16 cellular contexts compared by ENCODE assay signal in genomic region chr1:56167596-56167995, GRCh38.
DNase-seq lines count a peak whose midpoint lies in the region; FAIRE-seq and TF ChIP-seq lines count a peak whose summit lies in the region.
"Had no signal": no experiment of that assay in that cellular context is flagged by ENCODE, and none has a peak within 500 bp of the region (broad histone marks: within the 10 kb centered on the region; RNA-seq: fewer than 3 reads in every experiment).

No MANE protein-coding gene starts in this region.

- H3K23ac ChIP-seq in H9 (ENCODE audit: insufficient read length, low read depth, low read length) = no peak overlapping the region
- no peak overlapping the region for H3K23ac ChIP-seq in H1 (ENCODE audit: insufficient read length)
- H3K23ac ChIP-seq in trophoblast cell (ENCODE audit: low read length) = no peak overlapping the region

- H4K8ac ChIP-seq in H9 (replicated peaks; ENCODE audit: insufficient read length, low read depth, low read length) (no peak overlapping the region), H1 (ENCODE audit: extremely low read depth, insufficient read depth, low read length) (no peak overlapping the region), trophoblast cell (ENCODE audit: low read depth, low read length) (no peak overlapping the region)

- no peaks in the 10 kb centered on the region for H3K36me3 Mint-ChIP-seq in H9 (ENCODE audit: insufficient read depth in 1 of 3, low read depth in 3 of 3)
- H3K36me3 Mint-ChIP-seq: CD4-positive, alpha-beta memory T cell had no signal

- TF ChIP-seq RAD21 in H1 (IDR thresholded peaks at IDR 0.05 in 1 of 2, conservative IDR thresholded peaks at IDR 0.05 in 1 of 2; ENCODE audit: low read depth in 2 of 2, low read length in 2 of 2) = no peak

- no peaks in the 10 kb centered on the region for H3K9me3 ChIP-seq in H9 (ENCODE audit: control insufficient read depth, low read depth, low read length)
- H3K9me3 ChIP-seq in H1 (ENCODE audit: insufficient read depth in 2 of 2, low read depth in 1 of 2, low read length in 1 of 2) = no peaks in the 10 kb centered on the region
- H3K9me3 ChIP-seq in trophoblast cell (ENCODE audit: insufficient read depth, low read depth, low read length) = no peaks in the 10 kb centered on the region
- H3K9me3 ChIP-seq: HAP-1 had no signal

- no peaks in the 10 kb centered on the region; the same call in 1 of the 2 replicates for H3K27me3 Mint-ChIP-seq in H9 (ENCODE audit: low read depth)
- H3K27me3 Mint-ChIP-seq: CD4-positive, alpha-beta memory T cell had no signal

- H2BK12ac ChIP-seq in H9 (ENCODE audit: insufficient read length, low read depth, low read length) (no peak overlapping the region), H1 (ENCODE audit: low read depth, low read length) (no peak overlapping the region), trophoblast cell (ENCODE audit: low read length) (no peak overlapping the region)

- H3K79me1 ChIP-seq in H9 (ENCODE audit: insufficient read depth, low read depth, low read length, poor library complexity, severe bottlenecking) (no peaks in the 10 kb centered on the region), H1 (ENCODE audit: low read depth, low read length) (no peaks in the 10 kb centered on the region), trophoblast cell (ENCODE audit: low read length) (peaks cover 6% of the 10 kb centered on the region)

- H3K4ac ChIP-seq in H9 (ENCODE audit: low read depth, low read length) (no peak overlapping the region), H1 (replicated peaks; ENCODE audit: insufficient read length, low read depth, low read length) (no peak overlapping the region), trophoblast cell (ENCODE audit: low read depth, low read length) (no peak overlapping the region)

- H3T11ph ChIP-seq in H9 (ENCODE audit: low read length) = no peak overlapping the region

- H3K56ac ChIP-seq in H9 (ENCODE audit: insufficient read length, low read depth, low read length) (no peak overlapping the region), H1 (replicated peaks; ENCODE audit: insufficient read length, low read depth, low read length) (no peak overlapping the region)

- H3K4me3 ChIP-seq in H1 (ENCODE audit: extremely low read depth in 1 of 4, insufficient read depth in 2 of 4, low read depth in 3 of 4, low read length in 4 of 4) (no peak overlapping the region), trophoblast cell (ENCODE audit: low read depth, low read length) (no peak overlapping the region)
- H3K4me3 ChIP-seq: HAP-1 had no signal

- no peak for TF ChIP-seq POLR2A in H1 (IDR thresholded peaks at IDR 0.05; ENCODE audit: control extremely low read depth in 1 of 2, low read depth in 2 of 2, low read length in 2 of 2)

- H4K20me1 ChIP-seq in H9 (ENCODE audit: control insufficient read depth, insufficient read depth, insufficient read length) = no peaks in the 10 kb centered on the region
- H4K20me1 ChIP-seq in H1 (replicated peaks in 1 of 2; ENCODE audit: control insufficient read depth in 1 of 2, insufficient read depth in 2 of 2, low read length in 2 of 2) = no peaks in the 10 kb centered on the region

- H4K5ac ChIP-seq in H9 (ENCODE audit: insufficient read length, low read depth, low read length) = no peak overlapping the region
- H4K5ac ChIP-seq in H1 (ENCODE audit: insufficient read length, low read depth, low read length) = no peak overlapping the region

- no peak overlapping the region for H2AK5ac ChIP-seq in H9 (ENCODE audit: insufficient read length, low read length)
- H2AK5ac ChIP-seq in H1 (ENCODE audit: low read depth, low read length) = no peak overlapping the region
- H2AK5ac ChIP-seq in trophoblast cell (ENCODE audit: low read length) = no peak overlapping the region

- H3K27me3 ChIP-seq in H9 (ENCODE audit: insufficient read depth, low read length) (no peaks in the 10 kb centered on the region), H1 (replicated peaks in 1 of 4; ENCODE audit: control insufficient read depth in 3 of 4, extremely low read depth in 1 of 4, insufficient read depth in 3 of 4, low read length in 3 of 4) (no peaks in the 10 kb centered on the region), trophoblast cell (ENCODE audit: insufficient read depth, low read length) (no peaks in the 10 kb centered on the region)

- TF ChIP-seq EP300 in H1 (IDR thresholded peaks at IDR 0.05; ENCODE audit: borderline replicate concordance in 1 of 2, low read depth in 2 of 2, low read length in 2 of 2) = no peak

- DNase-seq in H9 (no peak), H1 (ENCODE audit: low read depth in 1 of 2, low spot score in 2 of 2) (no peak), trophoblast cell (no peak), RKO (ENCODE audit: low spot score) (no peak), activated T-cell treated with anti-CD3 and anti-CD28 coated beads for 4 hours (no peak)
- DNase-seq in activated naive CD4-positive, alpha-beta T cell (lab: John Stamatoyannopoulos, UW) = no peak
- DNase-seq: C1 segment of cervical spinal cord; Calu3; CD4-positive, alpha-beta memory T cell; COR-L47; DMS53; DMS79 treated with DMSO at 0.1 percent for 48 hours; HFFc6 had no signal

- no peak for TF ChIP-seq CTCF in H9 (conservative IDR thresholded peaks at IDR 0.05)
- TF ChIP-seq CTCF in H1 (IDR thresholded peaks at IDR 0.05; ENCODE audit: control extremely low read depth in 1 of 3, insufficient read depth in 1 of 3, low read depth in 1 of 3, low read length in 3 of 3) = no peak

- CTCF ChIA-PET in H1 (lab: Charles Lee; ENCODE audit: partially characterized antibody) = interaction anchor here (0.7 kb wide), 1 partner anchor 466 kb away, joined by 5 read pairs; no protein-coding TSS in a partner anchor

- H2BK15ac ChIP-seq in H9 (ENCODE audit: low read depth, low read length) (no peak overlapping the region), H1 (ENCODE audit: low read length) (no peak overlapping the region)

- peak overlapping the region; percentile 23 for H2AFZ ChIP-seq in H9 (ENCODE audit: low read length)
- H2AFZ ChIP-seq in H1 (ENCODE audit: low read length) = peak overlapping the region; percentile 54
- H2AFZ ChIP-seq in trophoblast cell (ENCODE audit: insufficient read depth, low read length, poor library complexity) = no peak overlapping the region

- WGBS in H9 (ENCODE audit: extremely low coverage, insufficient read length, low lambda C conversion rate) = no CpG with 5 or more reads among the region's 3 CpGs
- WGBS in H1 (ENCODE audit: extremely low coverage in 1 of 2, insufficient coverage in 1 of 2, insufficient read length in 1 of 2, insufficient replicate concordance in 2 of 2, low coverage in 1 of 2, low lambda C conversion rate in 2 of 2, missing lambda C conversion rate in 1 of 2), 2 experiments = 45% methylated on average over 3 of the region's 3 CpGs; no CpG with 5 or more reads in 1 of the 2 experiments
- no CpG with 5 or more reads among the region's 3 CpGs for WGBS in trophoblast cell (ENCODE audit: extremely low coverage, insufficient coverage, insufficient read length)

- H3K18ac ChIP-seq in H9 (ENCODE audit: insufficient read length, low read depth, low read length) (no peak overlapping the region), H1 (ENCODE audit: extremely low read depth, low read length) (no peak overlapping the region), trophoblast cell (ENCODE audit: low read length) (no peak overlapping the region)

- H3K4me3 Mint-ChIP-seq in H9 = no peak overlapping the region
- H3K4me3 Mint-ChIP-seq: CD4-positive, alpha-beta memory T cell; HFFc6 had no signal

- H3K4me1 ChIP-seq in H9 (ENCODE audit: insufficient read depth, low read length) = peaks cover 4% of the 10 kb centered on the region; the same call in 1 of the 2 replicates
- H3K4me1 ChIP-seq in H1 (replicated peaks in 1 of 4; ENCODE audit: control insufficient read depth in 3 of 4, insufficient read depth in 4 of 4, low read length in 3 of 4) = peaks cover 0 to 5% (median 3%) of the 10 kb centered on the region in 4 experiments; a peak in 3 of 7 replicates
- H3K4me1 ChIP-seq in trophoblast cell (ENCODE audit: control insufficient read depth in 1 of 2, insufficient read depth in 2 of 2, low read length in 2 of 2) = peaks cover 0 to 5% of the 10 kb centered on the region in 2 experiments
- H3K4me1 ChIP-seq: HAP-1 had no signal

- H3K23me2 ChIP-seq in H9 (ENCODE audit: insufficient read length, low read depth, low read length, poor library complexity, severe bottlenecking) (no peaks in the 10 kb centered on the region), H1 (ENCODE audit: low read depth, low read length) (no peaks in the 10 kb centered on the region)

- POLR2A ChIA-PET in H1 (lab: Charles Lee; ENCODE audit: partially characterized antibody) = interaction anchor here (0.9 kb wide), 1 partner anchor 12 kb away, joined by 3 read pairs; no protein-coding TSS in a partner anchor

- peaks cover 11 to 12% of the 10 kb centered on the region in 2 experiments for H3K4me1 Mint-ChIP-seq in H9
- H3K4me1 Mint-ChIP-seq: CD4-positive, alpha-beta memory T cell had no signal

- H4K12ac ChIP-seq in trophoblast cell (ENCODE audit: low read depth, low read length) = no peak overlapping the region

- H3K14ac ChIP-seq in H9 (ENCODE audit: insufficient read depth, low read length) (no peak overlapping the region), H1 (ENCODE audit: insufficient read length) (no peak overlapping the region), trophoblast cell (ENCODE audit: low read length) (no peak overlapping the region)

- H3K27ac Mint-ChIP-seq in H9 = peak overlapping the region in 1 of 3 experiments; percentile 9; a peak in 1 of 7 replicates
- H3K27ac Mint-ChIP-seq: CD4-positive, alpha-beta memory T cell; HFFc6 had no signal

- no peak overlapping the region for H3K9ac ChIP-seq in H9 (ENCODE audit: extremely low read depth, insufficient read length, low read length)
- H3K9ac ChIP-seq in H1 (replicated peaks in 1 of 4; ENCODE audit: extremely low read depth in 1 of 4, low read depth in 3 of 4, low read length in 3 of 4) = no peak overlapping the region
- no peak overlapping the region for H3K9ac ChIP-seq in trophoblast cell (ENCODE audit: low read length)

- no peak overlapping the region for H2BK120ac ChIP-seq in H9 (ENCODE audit: low read depth, low read length, poor library complexity, severe bottlenecking)
- no peak overlapping the region for H2BK120ac ChIP-seq in H1 (replicated peaks; ENCODE audit: low read depth, low read length)
- no peak overlapping the region for H2BK120ac ChIP-seq in trophoblast cell (ENCODE audit: insufficient read depth, low read length, poor library complexity)

- H3K27ac ChIP-seq in H9 (ENCODE audit: insufficient read length, low read depth, low read length) (peak overlapping the region; percentile 42), H1 (ENCODE audit: low read depth, low read length) (no peak overlapping the region), trophoblast cell (ENCODE audit: low read depth, low read length) (peak overlapping the region; percentile 36)

- FAIRE-seq in H1 (lab: Jason Lieb, UNC) = no peak
- FAIRE-seq: G401.6, GM18507 had no signal

- peak overlapping the region; percentile 28 for H3K4me2 ChIP-seq in H9 (ENCODE audit: insufficient read depth, insufficient read length, low read length)
- H3K4me2 ChIP-seq in H1 (ENCODE audit: insufficient read depth in 1 of 2, low read depth in 2 of 2, low read length in 2 of 2) = no peak overlapping the region
- H3K4me2 ChIP-seq in trophoblast cell (ENCODE audit: low read length) = no peak overlapping the region

- H3K9me3 Mint-ChIP-seq in H9 = no peaks in the 10 kb centered on the region

- no peaks in the 10 kb centered on the region for H3K36me3 ChIP-seq in H1 (ENCODE audit: control insufficient read depth in 2 of 4, insufficient read depth in 4 of 4, low read length in 3 of 4)
- H3K36me3 ChIP-seq in trophoblast cell (ENCODE audit: control insufficient read depth in 1 of 2, insufficient read depth in 2 of 2, low read length in 2 of 2) = no peaks in the 10 kb centered on the region
- H3K36me3 ChIP-seq: HAP-1 had no signal

- H4K91ac ChIP-seq in H9 (ENCODE audit: insufficient read length, low read depth, low read length) (no peak overlapping the region), H1 (replicated peaks; ENCODE audit: insufficient read length, low read length) (no peak overlapping the region), trophoblast cell (ENCODE audit: low read depth, low read length) (no peak overlapping the region)

- H3K79me2 ChIP-seq in H9 (ENCODE audit: insufficient read depth, low read length) (no peaks in the 10 kb centered on the region), H1 (ENCODE audit: control insufficient read depth in 1 of 2, insufficient read depth in 2 of 2, low read length in 2 of 2) (no peaks in the 10 kb centered on the region), trophoblast cell (ENCODE audit: control insufficient read depth, insufficient read depth, low read length, poor library complexity) (no peaks in the 10 kb centered on the region)

- H2BK5ac ChIP-seq in H9 (ENCODE audit: insufficient read length, low read length) (no peak overlapping the region), H1 (ENCODE audit: low read depth, low read length) (no peak overlapping the region), trophoblast cell (ENCODE audit: low read depth, low read length, poor library complexity) (peak overlapping the region; percentile 42)

- H2BK20ac ChIP-seq in H9 (ENCODE audit: low read depth, low read length, poor library complexity, severe bottlenecking) (no peak overlapping the region), H1 (ENCODE audit: low read length) (no peak overlapping the region)
